12 cellular contexts compared by ENCODE assay signal in genomic region chr9:6215562-6215961, GRCh38. TPM values are rescaled to one million over a fixed set of nuclear protein-coding genes. Genes with fewer than 3 reads are reported as not detected.
DNase-seq lines count a peak whose midpoint lies in the region; ATAC-seq and TF ChIP-seq lines count a peak whose summit lies in the region.
"Had no signal": no experiment of that assay in that cellular context is flagged by ENCODE, and none has a peak within 500 bp of the region (broad histone marks: within the 10 kb centered on the region; RNA-seq: fewer than 3 reads in every experiment).

Gene IL33, plus strand, starts transcription at chr9:6215807. Its CDS starts 25,888 bp downstream, at chr9:6241695.

- DNase-seq in NCI-H1092 treated with DMSO at 0.1 percent for 48 hours (lab: John Stamatoyannopoulos, UW) (peak; percentile 37), coronary artery (ENCODE audit: low spot score) (no peak), lung microvascular endothelial cell (ENCODE audit: low read depth in 2 of 2) (peak; percentile 41 to 56), suprapubic skin (ENCODE audit: low spot score in 2 of 2) (no peak)
- no peak for DNase-seq in central memory CD4-positive, alpha-beta T cell
- DNase-seq in activated T-cell treated with anti-CD3 and anti-CD28 coated beads, Interleukin-2, amount 50 U/mL, for 48 hours, result no peak
- DNase-seq: activated naive CD4-positive, alpha-beta T cell treated with anti-CD3 and anti-CD28 coated beads for 36 hours; foreskin keratinocyte; NK-92 treated with Interleukin-12 subunit alpha and Interleukin-12 subunit beta, amount 100 ng/mL, for 24 hours had no signal

- no peaks in the 10 kb centered on the region for H3K36me3 ChIP-seq in suprapubic skin
- H3K36me3 ChIP-seq: neural progenitor cell had no signal

- TF ChIP-seq EP300 in suprapubic skin (IDR thresholded peaks at IDR 0.05), result no peak

- no peak for TF ChIP-seq CTCF in coronary artery (IDR thresholded peaks at IDR 0.05)
- TF ChIP-seq CTCF in suprapubic skin (IDR thresholded peaks at IDR 0.05), result no peak

- peak within 1 kb of the TSS; percentile 68 for H3K4me3 ChIP-seq in coronary artery
- peak within 1 kb of the TSS; percentile 5 for H3K4me3 ChIP-seq in suprapubic skin
- H3K4me3 ChIP-seq: neural progenitor cell had no signal

- TF ChIP-seq POLR2A in suprapubic skin (IDR thresholded peaks at IDR 0.05), result no peak

- H3K4me1 ChIP-seq in suprapubic skin, result peaks cover 24% of the 10 kb centered on the region

- H3K27me3 ChIP-seq in suprapubic skin, result no peaks in the 10 kb centered on the region
- H3K27me3 ChIP-seq: foreskin keratinocyte, neural progenitor cell had no signal

- WGBS in suprapubic skin, result 17% methylated on average over 3 of the region's 3 CpGs

- ATAC-seq in GM19324 (IDR thresholded peaks at IDR 0.05; ENCODE audit: low FRiP score, unreplicated experiment) (no peak), GM21447 (IDR thresholded peaks at IDR 0.05; ENCODE audit: unreplicated experiment) (no peak)
- ATAC-seq: foreskin keratinocyte had no signal

- H3K27ac ChIP-seq in coronary artery (peak within 1 kb of the TSS; percentile 69 to 83), suprapubic skin (peak within 1 kb of the TSS; percentile 53)
- H3K27ac ChIP-seq: foreskin keratinocyte, neural progenitor cell had no signal

- no peaks in the 10 kb centered on the region for H3K9me3 ChIP-seq in suprapubic skin

RNA-seq across cellular contexts. Expression of gene IL33, which starts in this region (rescaled TPM):
- total RNA-seq in lung microvascular endothelial cell, result 2.4 and 6.3 TPM in 2 replicates
- 10 to 100 TPM; 11.3 to 37.3 (median 25.6) TPM for total RNA-seq in suprapubic skin
- total RNA-seq: activated naive CD4-positive, alpha-beta T cell treated with anti-CD3 and anti-CD28 coated beads for 36 hours had no signal

Comparison
In these comparisons a context has a peak if more than half of its experiments do, and no peak if none do; other contexts are left out.
1. DNase-seq: peak in NCI-H1092 treated with DMSO at 0.1 percent for 48 hours (single experiment) and lung microvascular endothelial cell (2 of 2); none in coronary artery (single experiment), suprapubic skin (0 of 2), central memory CD4-positive, alpha-beta T cell (single experiment) and activated T-cell treated with anti-CD3 and anti-CD28 coated beads, Interleukin-2, amount 50 U/mL, for 48 hours (0 of 2).